In genomic region chr6:134169881-134170486, GRCh38 we compare ENCODE assay signal across 9 cellular contexts.
A peak's percentile ranks its signal among the peaks of the same experiment; 100 is the strongest.
DNase-seq lines count a peak whose midpoint lies in the region; FAIRE-seq and TF ChIP-seq lines count a peak whose summit lies in the region.
"Had no signal": no experiment of that assay in that cellular context is flagged by ENCODE, and none has a peak within 500 bp of the region (broad histone marks: within the 10 kb centered on the region; RNA-seq: fewer than 3 reads in every experiment).

No MANE protein-coding gene starts in this region.

- no peak for TF ChIP-seq POLR2A in spleen (IDR thresholded peaks at IDR 0.05)

- TF ChIP-seq CTCF in ascending aorta (IDR thresholded peaks at IDR 0.05) (no peak), kidney (IDR thresholded peaks at IDR 0.05; ENCODE audit: borderline replicate concordance, extremely low read depth, insufficient read depth) (no peak), spleen (IDR thresholded peaks at IDR 0.05 in 8 of 11, conservative IDR thresholded peaks at IDR 0.05 in 3 of 11) (no peak), progenitor cell of endocrine pancreas (IDR thresholded peaks at IDR 0.05; ENCODE audit: unreplicated experiment) (no peak)

- H3K27me3 ChIP-seq in ascending aorta (no peaks in the 10 kb centered on the region), spleen (replicated peaks in 1 of 7) (no peaks in the 10 kb centered on the region)

- no peak overlapping the region for H3K4me3 Mint-ChIP-seq in progenitor cell of endocrine pancreas (ENCODE audit: low read depth)

- H3K36me3 Mint-ChIP-seq in progenitor cell of endocrine pancreas (ENCODE audit: insufficient read depth) = peaks cover 34% of the 10 kb centered on the region

- intact Hi-C loops in ascending aorta (cut with DNase I) (loop anchor here (5.0 to 10.0 kb wide), 4 partner anchors 215 to 1655 kb away; partner anchors contain the start of genes RPS12, STX7 and TBPL1), kidney (cut with DNase I) (loop anchor here (10.0 kb wide), 2 partner anchors 475 to 655 kb away; no protein-coding TSS in a partner anchor), spleen (cut with DNase I; ENCODE audit: low total_unique reads) (loop anchor here (5.0 to 10.0 kb wide), 3 partner anchors 75 to 652 kb away; no protein-coding TSS in a partner anchor)

- no peaks in the 10 kb centered on the region for H3K9me3 Mint-ChIP-seq in progenitor cell of endocrine pancreas (ENCODE audit: low read depth)

- H3K9me3 ChIP-seq in ascending aorta = no peaks in the 10 kb centered on the region
- H3K9me3 ChIP-seq in kidney (ENCODE audit: control insufficient read depth in 1 of 2, low read length in 2 of 2) = no peaks in the 10 kb centered on the region
- H3K9me3 ChIP-seq in spleen = no peaks in the 10 kb centered on the region

- H3K27me3 Mint-ChIP-seq in progenitor cell of endocrine pancreas = no peaks in the 10 kb centered on the region

- H3K27ac ChIP-seq in ascending aorta (no peak overlapping the region), kidney (ENCODE audit: low read depth in 2 of 2, low read length in 2 of 2) (peak overlapping the region; percentile 66 to 72), spleen (peak overlapping the region in 3 of 8 donors; percentile 1 to 23 (median 15))
- H3K27ac ChIP-seq: VCaP had no signal

- H3K36me3 ChIP-seq in ascending aorta (peaks cover 41 to 46% of the 10 kb centered on the region in 2 donors), kidney (ENCODE audit: control insufficient read depth in 1 of 2, insufficient read depth in 2 of 2, low read length in 2 of 2) (peaks cover 35 to 56% of the 10 kb centered on the region in 2 donors), spleen (peaks cover 3 to 64% (median 40%) of the 10 kb centered on the region in 6 donors)

- DNase-seq in MV-4-11 (lab: John Stamatoyannopoulos, UW) (peak; percentile 71), ascending aorta (ENCODE audit: low spot score in 2 of 2) (no peak), kidney (no peak), spleen (no peak), retina (no peak), NCI-H1105 (lab: John Stamatoyannopoulos, UW) (no peak), progenitor cell of endocrine pancreas (ENCODE audit: low spot score, unreplicated experiment) (no peak), LoVo (ENCODE audit: low spot score) (no peak)

- H3K4me3 ChIP-seq in ascending aorta = peak overlapping the region; percentile 7 to 30
- H3K4me3 ChIP-seq in kidney (ENCODE audit: low read length in 2 of 2) = peak overlapping the region; percentile 94 to 98
- peak overlapping the region in 7 of 8 donors; percentile 2 to 81 (median 19) for H3K4me3 ChIP-seq in spleen

- H3K4me1 ChIP-seq in ascending aorta (peaks cover 0 to 10% of the 10 kb centered on the region in 2 donors), kidney (ENCODE audit: control insufficient read depth in 1 of 2, insufficient read depth in 1 of 2, low read depth in 1 of 2, low read length in 2 of 2) (peaks cover 2 to 19% of the 10 kb centered on the region in 2 donors), spleen (peaks cover 16 to 52% (median 44%) of the 10 kb centered on the region in 6 donors)

- peaks cover 20% of the 10 kb centered on the region for H3K4me1 Mint-ChIP-seq in progenitor cell of endocrine pancreas (ENCODE audit: low read depth)

- FAIRE-seq in kidney (lab: Jason Lieb, UNC) = no peak

- WGBS in spleen, 5 donors = 71 to 89% (median 74%) methylated on average over 23 of the region's 23 CpGs

- H3K9ac ChIP-seq in kidney (ENCODE audit: low read length in 2 of 2) = peak overlapping the region; percentile 18 to 91

- no peak overlapping the region for H3K27ac Mint-ChIP-seq in progenitor cell of endocrine pancreas

Comparison
In these comparisons a context has a peak if more than half of its experiments do, and no peak if none do; other contexts are left out.
1. H3K27ac ChIP-seq: peak in kidney (2 of 2); none in ascending aorta (0 of 2).
2. H3K4me3 ChIP-seq: peak in every context shown above with its lines; median percentile 96 in kidney; 19 in spleen; 18 in ascending aorta.